Comparison of ENCODE assay signal across 8 cellular contexts in the genomic region with DNA sequence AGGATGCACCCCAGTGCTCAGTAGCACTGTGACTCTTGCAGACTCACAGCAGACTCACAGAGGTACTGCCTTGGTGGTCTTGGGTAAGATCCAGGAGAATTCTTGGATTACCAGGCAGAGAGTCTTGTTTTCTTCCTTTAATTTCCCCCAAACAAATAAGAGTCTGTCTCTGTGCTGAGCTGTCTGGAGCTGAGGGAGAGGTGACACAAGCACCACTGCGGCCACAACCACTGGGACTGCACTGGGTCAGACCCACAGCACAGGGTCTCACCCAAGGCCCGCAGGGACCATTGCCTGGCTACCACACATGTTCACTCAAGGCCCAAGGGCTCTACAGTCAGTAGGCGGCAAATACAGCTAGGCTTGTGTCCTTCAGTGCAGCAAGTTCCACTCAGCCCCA.
"Had no signal": no experiment of that assay in that cellular context is flagged by ENCODE, and none has a peak within 500 bp of the region (broad histone marks: within the 10 kb centered on the region; RNA-seq: fewer than 3 reads in every experiment).

No MANE protein-coding gene starts in this region.

- H3K9ac ChIP-seq: GM23248 had no signal

- ATAC-seq: HepG2, K562 had no signal

- H2AFZ ChIP-seq: GM23248 had no signal

- DNase-seq: GM23248, GOT3, H9, HCEC 1CT, KG1 had no signal

- H3K27ac ChIP-seq: GM23248, HL-60 had no signal

- H3K4me3 ChIP-seq: GM23248, K562 had no signal
